In genomic region chr1:51616903-51617708, GRCh38 we compare ENCODE assay signal across 1 cellular context.
A peak's percentile ranks its signal among the peaks of the same experiment; 100 is the strongest.
TF ChIP-seq lines count a peak whose summit lies in the region.

Gene OSBPL9 (plus strand): TSS chr1:51617092. CDS start chr1:51617111, 19 bp downstream.

TF ChIP-seq in GM12878, 131 proteins besides CTCF, POLR2A, EP300 and RAD21 (continued from another document):
- TF ChIP-seq ZNF687 (IDR thresholded peaks at IDR 0.05) (0 out of 2 replicates have a peak, but pooled peaks have one; percentile 41), ATF2 (IDR thresholded peaks at IDR 0.05; ENCODE audit: low read length) (0 out of 2 replicates have a peak, but pooled peaks have one; percentile 20), RELB (IDR thresholded peaks at IDR 0.05; ENCODE audit: low read depth) (peak; percentile 81; the same call in 1 of the 2 replicates), CEBPZ (IDR thresholded peaks at IDR 0.05; ENCODE audit: low read depth, low read length) (no peak), JUND (IDR thresholded peaks at IDR 0.05; ENCODE audit: low read depth, low read length) (no peak), YY1 (IDR thresholded peaks at IDR 0.05; ENCODE audit: low read depth, low read length) (peak; percentile 97), HCFC1 (IDR thresholded peaks at IDR 0.05; ENCODE audit: low read length) (peak; percentile 23; the same call in 1 of the 2 replicates), ATF7 (IDR thresholded peaks at IDR 0.05; ENCODE audit: low read depth) (peak; percentile 92), POLR2AphosphoS2 (IDR thresholded peaks at IDR 0.05; ENCODE audit: low read depth, low read length) (peak; percentile 75; the same call in 1 of the 2 replicates), TAF1 (IDR thresholded peaks at IDR 0.05; ENCODE audit: borderline replicate concordance, low read depth, low read length) (peak; percentile 64; the same call in 1 of the 2 replicates), CREB1 (IDR thresholded peaks at IDR 0.05; ENCODE audit: low read depth) (peak; percentile 85), E2F8 (IDR thresholded peaks at IDR 0.05; ENCODE audit: low read depth, partially characterized antibody) (no peak), SIN3A (IDR thresholded peaks at IDR 0.05; ENCODE audit: low read depth, low read length) (no peak), NBN (IDR thresholded peaks at IDR 0.05) (peak; percentile 30), PKNOX1 (IDR thresholded peaks at IDR 0.05) (peak; percentile 89), PBX3 (IDR thresholded peaks at IDR 0.05; ENCODE audit: insufficient replicate concordance, low read depth, low read length) (peak; percentile 71), SP1 (IDR thresholded peaks at IDR 0.05; ENCODE audit: low read depth, low read length) (peak; percentile 4), POU2F2 (IDR thresholded peaks at IDR 0.05; ENCODE audit: borderline replicate concordance, low read depth, low read length) (peak; percentile 67; the same call in 2 of the 3 replicates), RELA (IDR thresholded peaks at IDR 0.05; ENCODE audit: borderline replicate concordance, partially characterized antibody) (peak; percentile 23), MYC (IDR thresholded peaks at IDR 0.05; ENCODE audit: insufficient read depth, insufficient read length, insufficient replicate concordance, low read length, severe bottlenecking) (no peak), ZNF274 (IDR thresholded peaks at IDR 0.05; ENCODE audit: insufficient read depth, insufficient read length) (no peak), MEF2A (IDR thresholded peaks at IDR 0.05; ENCODE audit: insufficient read depth, low read depth, low read length) (no peak), CREM (IDR thresholded peaks at IDR 0.05; ENCODE audit: low read depth) (peak; percentile 81), LARP7 (IDR thresholded peaks at IDR 0.05) (no peak; the same call in 1 of the 2 replicates), IRF4 (IDR thresholded peaks at IDR 0.05; ENCODE audit: low read depth, low read length) (no peak)
